Comparison of ENCODE assay signal across 13 cellular contexts in genomic region chr12:124549629-124550028, GRCh38. TPM values are rescaled to one million over a fixed set of nuclear protein-coding genes. Genes with fewer than 3 reads are reported as not detected.
DNase-seq lines count a peak whose midpoint lies in the region; ATAC-seq and TF ChIP-seq lines count a peak whose summit lies in the region.
"Had no signal": no experiment of that assay in that cellular context is flagged by ENCODE, and none has a peak within 500 bp of the region (broad histone marks: within the 10 kb centered on the region; RNA-seq: fewer than 3 reads in every experiment).

No MANE protein-coding gene starts in this region.

- no peak for TF ChIP-seq EP300 in ovary (IDR thresholded peaks at IDR 0.05)

- no peaks in the 10 kb centered on the region for H3K36me3 ChIP-seq in endodermal cell (ENCODE audit: control insufficient read depth, insufficient read depth, low read length)
- H3K36me3 ChIP-seq in ovary: no peaks in the 10 kb centered on the region
- no peaks in the 10 kb centered on the region for H3K36me3 ChIP-seq in upper lobe of right lung

- peak; percentile 70 for DNase-seq in NCI-H82 (lab: John Stamatoyannopoulos, UW)
- DNase-seq in NCI-H82 treated with DMSO at 0.1 percent for 48 hours (lab: John Stamatoyannopoulos, UW; ENCODE audit: unreplicated experiment): no peak
- no peak for DNase-seq in endodermal cell
- no peak for DNase-seq in ovary
- DNase-seq in upper lobe of right lung: no peak
- no peak for DNase-seq in activated T-cell treated with anti-CD3 and anti-CD28 coated beads, Interleukin-2, amount 50 U/mL, for 24 hours
- no peak for DNase-seq in SHP77 treated with DMSO at 0.1 percent for 48 hours (lab: John Stamatoyannopoulos, UW)
- DNase-seq: activated CD8-positive, alpha-beta memory T cell treated with anti-CD3 and anti-CD28 coated beads, Interleukin-2, amount 10 ng/mL, durations not matched to agents 7 days and 5 days; activated naive CD8-positive, alpha-beta T cell treated with anti-CD3 and anti-CD28 coated beads, Interleukin-2, amount 10 ng/mL, durations not matched to agents 7 days and 5 days; DMS53; stimulated activated CD8-positive, alpha-beta memory T cell treated with anti-CD3 and anti-CD28 coated beads, Interleukin-4, amount 100 ng/mL, for 48 hours had no signal

- H3K27ac ChIP-seq in endodermal cell (ENCODE audit: low read depth, low read length): no peak overlapping the region
- peak overlapping the region; percentile 6 to 49 for H3K27ac ChIP-seq in ovary
- H3K27ac ChIP-seq in upper lobe of right lung: peak overlapping the region; percentile 78
- H3K27ac ChIP-seq: 22Rv1 had no signal

- peaks cover 19% of the 10 kb centered on the region for H3K36me3 Mint-ChIP-seq in endodermal cell (ENCODE audit: low read depth)
- peaks cover 10% of the 10 kb centered on the region for H3K36me3 Mint-ChIP-seq in activated T-cell treated with anti-CD3 and anti-CD28 coated beads, Interleukin-2, amount 50 U/mL, for 24 hours (ENCODE audit: low read depth)

- H3K4me3 ChIP-seq in endodermal cell (ENCODE audit: low read length): no peak overlapping the region
- no peak overlapping the region for H3K4me3 ChIP-seq in ovary
- no peak overlapping the region for H3K4me3 ChIP-seq in upper lobe of right lung

- peak overlapping the region; percentile 52 for H3K27ac Mint-ChIP-seq in endodermal cell
- no peak overlapping the region for H3K27ac Mint-ChIP-seq in activated T-cell treated with anti-CD3 and anti-CD28 coated beads, Interleukin-2, amount 50 U/mL, for 24 hours
- H3K27ac Mint-ChIP-seq: activated CD8-positive, alpha-beta memory T cell treated with anti-CD3 and anti-CD28 coated beads, Interleukin-2, amount 10 ng/mL, durations not matched to agents 7 days and 5 days; activated naive CD8-positive, alpha-beta T cell treated with anti-CD3 and anti-CD28 coated beads, Interleukin-2, amount 10 ng/mL, durations not matched to agents 7 days and 5 days had no signal

- H3K9me3 Mint-ChIP-seq in endodermal cell: peaks cover 1% of the 10 kb centered on the region
- no peaks in the 10 kb centered on the region for H3K9me3 Mint-ChIP-seq in activated T-cell treated with anti-CD3 and anti-CD28 coated beads, Interleukin-2, amount 50 U/mL, for 24 hours
- H3K9me3 Mint-ChIP-seq: activated naive CD8-positive, alpha-beta T cell treated with anti-CD3 and anti-CD28 coated beads, Interleukin-2, amount 10 ng/mL, durations not matched to agents 7 days and 5 days had no signal

- H3K4me1 Mint-ChIP-seq in endodermal cell: peaks cover 18% of the 10 kb centered on the region
- H3K4me1 Mint-ChIP-seq in activated T-cell treated with anti-CD3 and anti-CD28 coated beads, Interleukin-2, amount 50 U/mL, for 24 hours (ENCODE audit: low read depth): peaks cover 93% of the 10 kb centered on the region

- H3K9me3 ChIP-seq in endodermal cell (ENCODE audit: control insufficient read depth, low read length) (no peaks in the 10 kb centered on the region), ovary (no peaks in the 10 kb centered on the region), upper lobe of right lung (no peaks in the 10 kb centered on the region)

- H3K27me3 ChIP-seq in endodermal cell (ENCODE audit: control insufficient read depth, insufficient read depth, low read length, poor library complexity, severe bottlenecking) (no peaks in the 10 kb centered on the region), ovary (no peaks in the 10 kb centered on the region), upper lobe of right lung (no peaks in the 10 kb centered on the region)

- peak; percentile 38 for ATAC-seq in upper lobe of right lung
- no peak for ATAC-seq in HG02642 (IDR thresholded peaks at IDR 0.05; ENCODE audit: poor library complexity, unreplicated experiment)
- ATAC-seq: activated CD8-positive, alpha-beta memory T cell treated with anti-CD3 and anti-CD28 coated beads, Interleukin-2, amount 10 ng/mL, durations not matched to agents 7 days and 5 days had no signal

- no peak overlapping the region for H3K4me3 Mint-ChIP-seq in endodermal cell
- H3K4me3 Mint-ChIP-seq in activated T-cell treated with anti-CD3 and anti-CD28 coated beads, Interleukin-2, amount 50 U/mL, for 24 hours: no peak overlapping the region
- H3K4me3 Mint-ChIP-seq: activated CD8-positive, alpha-beta memory T cell treated with anti-CD3 and anti-CD28 coated beads, Interleukin-2, amount 10 ng/mL, durations not matched to agents 7 days and 5 days; activated naive CD8-positive, alpha-beta T cell treated with anti-CD3 and anti-CD28 coated beads, Interleukin-2, amount 10 ng/mL, durations not matched to agents 7 days and 5 days had no signal

- H3K4me1 ChIP-seq in endodermal cell (ENCODE audit: control insufficient read depth, insufficient read depth, low read length) (no peaks in the 10 kb centered on the region), ovary (ENCODE audit: insufficient read depth) (peaks cover 47% of the 10 kb centered on the region), upper lobe of right lung (peaks cover 78% of the 10 kb centered on the region)

- H3K9ac ChIP-seq in endodermal cell (ENCODE audit: extremely low read depth, low read length, poor library complexity, severe bottlenecking): no peak overlapping the region

- TF ChIP-seq CTCF in endodermal cell (conservative IDR thresholded peaks at IDR 0.05): no peak
- TF ChIP-seq CTCF in ovary (IDR thresholded peaks at IDR 0.05): no peak
- TF ChIP-seq CTCF in upper lobe of right lung (IDR thresholded peaks at IDR 0.05): no peak

- intact Hi-C loops in ovary (cut with DNase I) (loop anchor here in 1 of 4 donors (5.0 kb wide), 1 partner anchor 32 kb away; no protein-coding TSS in a partner anchor), upper lobe of right lung (cut with DNase I) (no loop called here)

- no peak for TF ChIP-seq POLR2A in ovary (IDR thresholded peaks at IDR 0.05)

- no peaks in the 10 kb centered on the region for H3K27me3 Mint-ChIP-seq in endodermal cell (ENCODE audit: insufficient read depth)
- H3K27me3 Mint-ChIP-seq in activated T-cell treated with anti-CD3 and anti-CD28 coated beads, Interleukin-2, amount 50 U/mL, for 24 hours: no peaks in the 10 kb centered on the region
- H3K27me3 Mint-ChIP-seq: activated naive CD8-positive, alpha-beta T cell treated with anti-CD3 and anti-CD28 coated beads, Interleukin-2, amount 10 ng/mL, durations not matched to agents 7 days and 5 days had no signal

- 91 to 94% methylated on average over 10 to 17 of the region's 17 CpGs for WGBS in endodermal cell (ENCODE audit: insufficient coverage in 1 of 2, insufficient read length in 1 of 2), 2 experiments
- WGBS in ovary, 3 donors: 62 to 68% (median 68%) methylated on average over 17 of the region's 17 CpGs

RNA-seq across cellular contexts. Expression of gene NCOR2, which starts 17.8 kb away (rescaled TPM):
- total RNA-seq in endodermal cell (100 to 1,000 TPM; 185 to 207 TPM), ovary (100 to 1,000 TPM in 6 of 7 donors, 10 to 100 TPM in 1; 89.5 to 376 (median 270) TPM), upper lobe of right lung (336 TPM)
- 112 TPM for polyA plus RNA-seq in endodermal cell (2013, experiment 1 of 2)
- 110 TPM for polyA plus RNA-seq in endodermal cell (2013, experiment 2 of 2)
- 100 to 1,000 TPM in 1 of 2 donors, 10 to 100 TPM in 1; 18.2 to 107 TPM for polyA plus RNA-seq in ovary
